25 cellular contexts compared by ENCODE assay signal in genomic region chr13:37615271-37615670, GRCh38. TPM values are rescaled to one million over a fixed set of nuclear protein-coding genes. Genes with fewer than 3 reads are reported as not detected.
DNase-seq lines count a peak whose midpoint lies in the region; ATAC-seq, FAIRE-seq and TF ChIP-seq lines count a peak whose summit lies in the region.
"Had no signal": no experiment of that assay in that cellular context is flagged by ENCODE, and none has a peak within 500 bp of the region (broad histone marks: within the 10 kb centered on the region; RNA-seq: fewer than 3 reads in every experiment).

No MANE protein-coding gene starts in this region.

- H3F3A ChIP-seq in PC-3 (ENCODE audit: low read length, unreplicated experiment) = no peaks in the 10 kb centered on the region

- H3K4me1 ChIP-seq in PC-3 (ENCODE audit: insufficient read depth, low read length) (peaks cover 4% of the 10 kb centered on the region; the same call in 1 of the 2 replicates), skeletal muscle satellite cell (ENCODE audit: control insufficient read depth, insufficient read depth, low read length) (peaks cover 40% of the 10 kb centered on the region)

- BruUV-seq in PC-3 (replicated peaks; lab: Mats Ljungman, UMichigan) = no TSS peak

- no peaks in the 10 kb centered on the region for H3K9me2 ChIP-seq in PC-3 (replicated peaks; ENCODE audit: low read length)

- H3K9ac ChIP-seq in PC-3 (ENCODE audit: low read length) (no peak overlapping the region), skeletal muscle satellite cell (ENCODE audit: low read depth, low read length) (peak overlapping the region; percentile 1)
- H3K9ac ChIP-seq: BLaER1 treated with 17β-estradiol and CSF1 and Interleukin-3, amounts not matched to agents 10 nM and 100 nM had no signal

- H3K36me3 ChIP-seq in PC-3 (ENCODE audit: low read depth, low read length) (no peaks in the 10 kb centered on the region), bronchial epithelial cell (ENCODE audit: control insufficient read depth, insufficient read depth, low read length) (no peaks in the 10 kb centered on the region), skeletal muscle satellite cell (ENCODE audit: insufficient read depth, low read length) (no peaks in the 10 kb centered on the region)
- H3K36me3 ChIP-seq: BLaER1 treated with 17β-estradiol and CSF1 and Interleukin-3, amounts not matched to agents 10 nM and 100 nM had no signal

- H4K20me1 ChIP-seq in PC-3 (ENCODE audit: low read length) = no peaks in the 10 kb centered on the region
- H4K20me1 ChIP-seq: BLaER1 treated with 17β-estradiol and CSF1 and Interleukin-3, amounts not matched to agents 10 nM and 100 nM had no signal

- intact Hi-C loops in PC-3 (cut with micrococcal nuclease) = no loop called here

- no peak for TF ChIP-seq CTCF in PC-3 (conservative IDR thresholded peaks at IDR 0.05; ENCODE audit: low read depth, low read length)
- no peak for TF ChIP-seq CTCF in bronchial epithelial cell (IDR thresholded peaks at IDR 0.05; ENCODE audit: insufficient read depth, low read length, severe bottlenecking)

- no peaks in the 10 kb centered on the region for H3K9me3 ChIP-seq in PC-3 (ENCODE audit: low read length)
- no peaks in the 10 kb centered on the region for H3K9me3 ChIP-seq in skeletal muscle satellite cell (replicated peaks; ENCODE audit: low read length)
- H3K9me3 ChIP-seq: BLaER1 treated with 17β-estradiol and CSF1 and Interleukin-3, amounts not matched to agents 10 nM and 100 nM; Caco-2 had no signal

- H3K4me3 ChIP-seq in PC-3 (ENCODE audit: low read length) = no peak overlapping the region
- H3K4me3 ChIP-seq in bronchial epithelial cell (ENCODE audit: low read depth, low read length) = no peak overlapping the region
- H3K4me3 ChIP-seq in skeletal muscle satellite cell (ENCODE audit: low read length) = no peak overlapping the region
- H3K4me3 ChIP-seq: BLaER1 treated with 17β-estradiol and CSF1 and Interleukin-3, amounts not matched to agents 10 nM and 100 nM; SK-N-MC had no signal

- DNase-seq in EL (peak; percentile 65), PC-3 (peak; percentile 17), bronchial epithelial cell (ENCODE audit: low read depth) (peak; percentile 18), medulla oblongata (ENCODE audit: extremely low spot score) (no peak), NCI-H1417 (lab: John Stamatoyannopoulos, UW) (no peak), GM19240 (ENCODE audit: insufficient read length, low spot score) (no peak)
- DNase-seq: Caco-2; CD4-positive, alpha-beta memory T cell; DND-41; GF-D8; KG1; NCI-H1105; NCI-H1694; NCI-H2081; NCI-H2171 treated with DMSO at 0.1 percent for 48 hours; NCI-H524 treated with DMSO at 0.1 percent for 48 hours; SHP77; SW 1271 had no signal

- POLR2A ChIA-PET in PC-3 (lab: Charles Lee; ENCODE audit: unreplicated experiment) = no interaction called here

- no peak overlapping the region for H3K4me2 ChIP-seq in PC-3 (ENCODE audit: low read length)
- no peak overlapping the region for H3K4me2 ChIP-seq in skeletal muscle satellite cell (ENCODE audit: low read length)
- H3K4me2 ChIP-seq: BLaER1 treated with 17β-estradiol and CSF1 and Interleukin-3, amounts not matched to agents 10 nM and 100 nM had no signal

- H3K27ac ChIP-seq in PC-3 (ENCODE audit: low read length) = no peak overlapping the region
- H3K27ac ChIP-seq: BLaER1 treated with 17β-estradiol and CSF1 and Interleukin-3, amounts not matched to agents 10 nM and 100 nM; SK-N-MC had no signal

- no peaks in the 10 kb centered on the region for H3K79me2 ChIP-seq in PC-3 (ENCODE audit: low read length)

- peaks cover 28% of the 10 kb centered on the region; the same call in 1 of the 2 replicates for H3K27me3 ChIP-seq in PC-3 (ENCODE audit: low read length)
- H3K27me3 ChIP-seq in bronchial epithelial cell (ENCODE audit: control insufficient read depth, insufficient read depth, low read length) = no peaks in the 10 kb centered on the region
- H3K27me3 ChIP-seq in skeletal muscle satellite cell (ENCODE audit: control insufficient read depth, insufficient read depth, low read length) = no peaks in the 10 kb centered on the region
- H3K27me3 ChIP-seq: BLaER1 treated with 17β-estradiol and CSF1 and Interleukin-3, amounts not matched to agents 10 nM and 100 nM had no signal

- CTCF ChIA-PET in PC-3 (lab: Charles Lee) = interaction anchor here (0.5 kb wide), 1 partner anchor 549 kb away, joined by 6 read pairs; no protein-coding TSS in a partner anchor

- ATAC-seq in PC-3 = peak; percentile 57
- ATAC-seq: HepG2 had no signal

- FAIRE-seq in bronchial epithelial cell (lab: Jason Lieb, UNC) = no peak
- FAIRE-seq: H54, HepG2 had no signal

- no peak overlapping the region for H2AFZ ChIP-seq in PC-3 (ENCODE audit: low read length)

RNA-seq across cellular contexts. Expression of gene POSTN, which starts 16.7 kb away (rescaled TPM):
- not detected in 2 replicates for total RNA-seq in PC-3 (2014; rRNA removed)
- 1.5 and 2.1 TPM in 2 replicates for total RNA-seq in bronchial epithelial cell
- 43.9 and 58.3 TPM in 2 replicates for total RNA-seq in skeletal muscle satellite cell (2012; rRNA removed)
- total RNA-seq: CD4-positive, alpha-beta memory T cell; HepG2; HT-29; OCI-LY7 had no signal

Comparison
In these comparisons a context has a peak if more than half of its experiments do, and no peak if none do; other contexts are left out.
1. DNase-seq: peak in EL (single experiment), PC-3 (single experiment) and bronchial epithelial cell (single experiment); none in medulla oblongata (single experiment), NCI-H1417 (0 of 3) and GM19240 (single experiment).